ENCODE assay signal across 26 cellular contexts in genomic region chr5:113243349-113243664, GRCh38.
"Had no signal": no experiment of that assay in that cellular context is flagged by ENCODE, and none has a peak within 500 bp of the region (broad histone marks: within the 10 kb centered on the region; RNA-seq: fewer than 3 reads in every experiment).

No MANE protein-coding gene starts in this region.

- H3K4me3 ChIP-seq: gastrocnemius medialis, tibial nerve had no signal

- H3K27me3 Mint-ChIP-seq: progenitor cell of endocrine pancreas had no signal

- DNase-seq: activated CD4-positive, alpha-beta memory T cell treated with anti-CD3 and anti-CD28 coated beads for 36 hours; activated CD4-positive, alpha-beta T cell treated with anti-CD3 and anti-CD28 coated beads, Interleukin-2, amount 10 ng/mL, durations not matched to agents 24 days and 14 days; activated CD4-positive, CD25-positive, alpha-beta regulatory T cell treated with anti-CD3 and anti-CD28 coated beads, Interleukin-2, amount 50 U/mL, for 72 hours; activated CD8-positive, alpha-beta memory T cell treated with anti-CD3 and anti-CD28 coated beads, Interleukin-2, amount 50 U/mL, for 4 hours; activated gamma-delta T cell treated with Interleukin-2 at 50 U/mL for 16 hours; activated naive CD4-positive, alpha-beta T cell treated with anti-CD3 and anti-CD28 coated beads, Interleukin-2, amount 50 U/mL, for 16 hours; activated T-cell treated with anti-CD3 and anti-CD28 coated beads, Interleukin-2, amount 50 U/mL, for 1 hour; amniotic stem cell; central memory CD4-positive, alpha-beta T cell; gastrocnemius medialis; glutamatergic neuron; left ventricle myocardium superior; naive B cell; nephron progenitor cell; small intestine; stimulated activated CD4-positive, alpha-beta T cell treated with anti-CD3 and anti-CD28 coated beads, Interleukin-4, amount 100 ng/mL, for 24 hours; T-helper 9 cell had no signal

- H3K27ac ChIP-seq: neutrophil, tibial nerve, VCaP had no signal

- H3K36me3 Mint-ChIP-seq: activated CD4-positive, alpha-beta memory T cell treated with anti-CD3 and anti-CD28 coated beads for 36 hours; mesothelial cell of epicardium; naive B cell; stimulated activated memory B cell treated with anti-CD40 and anti-IgM and Interleukin-4, amounts not matched to agents 10 μg/mL and 1 μg/mL and 100 μg/mL, for 72 hours had no signal

- H3K4me1 Mint-ChIP-seq: activated CD4-positive, alpha-beta T cell treated with anti-CD3 and anti-CD28 coated beads, Interleukin-2, amount 10 ng/mL, durations not matched to agents 24 days and 14 days; naive B cell had no signal

- H3K9me3 ChIP-seq: gastrocnemius medialis, neutrophil, tibial nerve had no signal

- H3K4me3 Mint-ChIP-seq: activated CD4-positive, alpha-beta memory T cell treated with anti-CD3 and anti-CD28 coated beads for 36 hours; activated CD4-positive, alpha-beta T cell treated with anti-CD3 and anti-CD28 coated beads, Interleukin-2, amount 10 ng/mL, durations not matched to agents 24 days and 14 days; activated T-helper 1 cell treated with anti-CD3 and anti-CD28 coated beads, Interleukin-12 subunit alpha, Interleukin-12 subunit beta, Interleukin-2, Interleukin-4 antibody, amounts not matched to agents 30 ng/mL and 10 ng/mL and 1 ng/mL, durations not matched to agents 14 hours and 24 hours and 36 hours; mesothelial cell of epicardium; naive B cell; nephron progenitor cell; stimulated activated memory B cell treated with anti-CD40 and anti-IgM and Interleukin-4, amounts not matched to agents 10 μg/mL and 1 μg/mL and 100 μg/mL, for 72 hours; T-helper 1 cell treated with Interleukin-12 subunit alpha and Interleukin-12 subunit beta and Interleukin-4 antibody, amounts not matched to agents 30 μg/mL and 1 μg/mL, for 36 hours had no signal

- ATAC-seq: gastrocnemius medialis; left ventricle myocardium superior; sciatic nerve; stimulated activated memory B cell treated with anti-CD40 and anti-IgM and Interleukin-4, amounts not matched to agents 10 μg/mL and 1 μg/mL and 100 μg/mL, for 72 hours had no signal

- H3K27me3 ChIP-seq: gastrocnemius medialis, tibial nerve had no signal

- H3K9me3 Mint-ChIP-seq: activated CD4-positive, alpha-beta memory T cell treated with anti-CD3 and anti-CD28 coated beads for 36 hours; activated CD4-positive, alpha-beta T cell treated with anti-CD3 and anti-CD28 coated beads, Interleukin-2, amount 10 ng/mL, durations not matched to agents 24 days and 14 days; activated T-helper 1 cell treated with anti-CD3 and anti-CD28 coated beads, Interleukin-12 subunit alpha, Interleukin-12 subunit beta, Interleukin-2, Interleukin-4 antibody, amounts not matched to agents 30 ng/mL and 10 ng/mL and 1 ng/mL, durations not matched to agents 14 hours and 24 hours and 36 hours; mesothelial cell of epicardium; stimulated activated memory B cell treated with anti-CD40 and anti-IgM and Interleukin-4, amounts not matched to agents 10 μg/mL and 1 μg/mL and 100 μg/mL, for 72 hours; T-helper 1 cell treated with Interleukin-12 subunit alpha and Interleukin-12 subunit beta and Interleukin-4 antibody, amounts not matched to agents 30 μg/mL and 1 μg/mL, for 36 hours had no signal

- H3K36me3 ChIP-seq: gastrocnemius medialis, neutrophil, tibial nerve had no signal

- H3K27ac Mint-ChIP-seq: activated CD4-positive, alpha-beta memory T cell treated with anti-CD3 and anti-CD28 coated beads for 36 hours; activated CD4-positive, alpha-beta T cell treated with anti-CD3 and anti-CD28 coated beads, Interleukin-2, amount 10 ng/mL, durations not matched to agents 24 days and 14 days; activated T-helper 1 cell treated with anti-CD3 and anti-CD28 coated beads, Interleukin-12 subunit alpha, Interleukin-12 subunit beta, Interleukin-2, Interleukin-4 antibody, amounts not matched to agents 30 ng/mL and 10 ng/mL and 1 ng/mL, durations not matched to agents 14 hours and 24 hours and 36 hours; mesothelial cell of epicardium; naive B cell; nephron progenitor cell; progenitor cell of endocrine pancreas; stimulated activated memory B cell treated with anti-CD40 and anti-IgM and Interleukin-4, amounts not matched to agents 10 μg/mL and 1 μg/mL and 100 μg/mL, for 72 hours; T-helper 1 cell treated with Interleukin-12 subunit alpha and Interleukin-12 subunit beta and Interleukin-4 antibody, amounts not matched to agents 30 μg/mL and 1 μg/mL, for 36 hours had no signal
